Comparison of ENCODE assay signal across 16 cellular contexts in genomic region chr9:85541876-85542275, GRCh38.
DNase-seq lines count a peak whose midpoint lies in the region; ATAC-seq and TF ChIP-seq lines count a peak whose summit lies in the region.
"Had no signal": no experiment of that assay in that cellular context is flagged by ENCODE, and none has a peak within 500 bp of the region (broad histone marks: within the 10 kb centered on the region; RNA-seq: fewer than 3 reads in every experiment).

No MANE protein-coding gene starts in this region.

- H3K4me3 ChIP-seq in dorsolateral prefrontal cortex: no peak overlapping the region
- no peak overlapping the region for H3K4me3 ChIP-seq in trophoblast cell (ENCODE audit: low read depth, low read length)
- H3K4me3 ChIP-seq: BLaER1, Peyer's patch had no signal

- H3K27me3 Mint-ChIP-seq in WTC11 (ENCODE audit: low read depth): no peaks in the 10 kb centered on the region
- no peaks in the 10 kb centered on the region for H3K27me3 Mint-ChIP-seq in activated naive CD4-positive, alpha-beta T cell treated with anti-CD3 and anti-CD28 coated beads for 36 hours (ENCODE audit: low read depth)

- H3K27ac ChIP-seq in dorsolateral prefrontal cortex (peak overlapping the region in 39 of 59 donors; percentile 2 to 82 (median 37)), trophoblast cell (ENCODE audit: low read depth, low read length) (no peak overlapping the region)
- H3K27ac ChIP-seq: BLaER1, Peyer's patch had no signal

- H3K14ac ChIP-seq in trophoblast cell (ENCODE audit: low read length): no peak overlapping the region

- H3K9me3 Mint-ChIP-seq in WTC11: no peaks in the 10 kb centered on the region
- H3K9me3 Mint-ChIP-seq in activated naive CD4-positive, alpha-beta T cell treated with anti-CD3 and anti-CD28 coated beads for 36 hours: no peaks in the 10 kb centered on the region

- H3K4me1 ChIP-seq in trophoblast cell (ENCODE audit: control insufficient read depth in 1 of 2, insufficient read depth in 2 of 2, low read length in 2 of 2): peaks cover 6 to 13% of the 10 kb centered on the region in 2 experiments
- H3K4me1 ChIP-seq: BLaER1, Peyer's patch had no signal

- no peak for TF ChIP-seq CTCF in WTC11 (IDR thresholded peaks at IDR 0.05)
- TF ChIP-seq CTCF in dorsolateral prefrontal cortex (IDR thresholded peaks at IDR 0.05 in 54 of 56, conservative IDR thresholded peaks at IDR 0.05 in 2 of 56; ENCODE audit: low read depth in 1 of 56, partially characterized antibody in 56 of 56): no peak
- TF ChIP-seq CTCF in GM13976 (IDR thresholded peaks at IDR 0.05; ENCODE audit: borderline replicate concordance, control extremely low read depth, extremely low read depth, insufficient read depth, missing control alignments): no peak

- H2BK120ac ChIP-seq in trophoblast cell (ENCODE audit: insufficient read depth, low read length, poor library complexity): no peak overlapping the region

- H3K4me1 Mint-ChIP-seq in WTC11: peaks cover 27% of the 10 kb centered on the region
- H3K4me1 Mint-ChIP-seq in activated naive CD4-positive, alpha-beta T cell treated with anti-CD3 and anti-CD28 coated beads for 36 hours (ENCODE audit: low read depth): peaks cover 6% of the 10 kb centered on the region

- in situ Hi-C loops in GM13976 (cut with MboI; ENCODE audit: low sequenced_read_pairs, unreplicated experiment): no loop called here

- H4K91ac ChIP-seq in trophoblast cell (ENCODE audit: low read depth, low read length): no peak overlapping the region

- H2BK5ac ChIP-seq in trophoblast cell (ENCODE audit: low read depth, low read length, poor library complexity): no peak overlapping the region

- H2AK5ac ChIP-seq in trophoblast cell (ENCODE audit: low read length): no peak overlapping the region

- POLR2A ChIA-PET in WTC11 (lab: Charles Lee): no interaction called here

- no peaks in the 10 kb centered on the region for H3K36me3 ChIP-seq in trophoblast cell (ENCODE audit: control insufficient read depth in 1 of 2, insufficient read depth in 2 of 2, low read length in 2 of 2)
- H3K36me3 ChIP-seq: BLaER1, Peyer's patch had no signal

- CTCF ChIA-PET in WTC11 (lab: Charles Lee): no interaction called here
- CTCF ChIA-PET in activated naive CD4-positive, alpha-beta T cell treated with anti-CD3 and anti-CD28 coated beads for 36 hours (lab: Charles Lee): no interaction called here

- intact Hi-C loops in dorsolateral prefrontal cortex (cut with DNase I): no loop called here
- intact Hi-C loops in activated naive CD4-positive, alpha-beta T cell treated with anti-CD3 and anti-CD28 coated beads for 36 hours (cut with micrococcal nuclease): no loop called here

- H3K79me1 ChIP-seq in trophoblast cell (ENCODE audit: low read length): no peaks in the 10 kb centered on the region

- no peak overlapping the region for H3K4ac ChIP-seq in trophoblast cell (ENCODE audit: low read depth, low read length)

- DNase-seq in WTC11 (ENCODE audit: low spot score) (no peak), dorsolateral prefrontal cortex (no peak), trophoblast cell (peak; percentile 65 to 79), NCI-H82 (lab: John Stamatoyannopoulos, UW) (no peak), GM13976 (ENCODE audit: low spot score) (no peak)
- DNase-seq in activated CD4-positive, alpha-beta T cell treated with anti-CD3 and anti-CD28 coated beads, Interleukin-2, amount 50 U/mL, for 1 hour: no peak
- no peak for DNase-seq in activated naive CD4-positive, alpha-beta T cell treated with anti-CD3 and anti-CD28 coated beads for 36 hours
- DNase-seq: EL, IMR-90, Kasumi-1, NCI-H1417, NCI-H2029 treated with DMSO at 0.1 percent for 48 hours, NCI-H510A treated with DMSO at 0.1 percent for 48 hours, Peyer's patch, SHP77 had no signal

- no peaks in the 10 kb centered on the region for H3K9me3 ChIP-seq in trophoblast cell (ENCODE audit: insufficient read depth, low read depth, low read length)
- H3K9me3 ChIP-seq: BLaER1, Peyer's patch had no signal

- ATAC-seq in WTC11: no peak

- H4K8ac ChIP-seq in trophoblast cell (ENCODE audit: low read depth, low read length): no peak overlapping the region

- H4K12ac ChIP-seq in trophoblast cell (ENCODE audit: low read depth, low read length): no peak overlapping the region

- H3K27ac Mint-ChIP-seq in WTC11: peak overlapping the region; percentile 54; the same call in 1 of the 2 replicates
- no peak overlapping the region for H3K27ac Mint-ChIP-seq in activated naive CD4-positive, alpha-beta T cell treated with anti-CD3 and anti-CD28 coated beads for 36 hours

- no peak overlapping the region for H3K23ac ChIP-seq in trophoblast cell (ENCODE audit: low read length)

- no peak overlapping the region for H2AFZ ChIP-seq in trophoblast cell (ENCODE audit: insufficient read depth, low read length, poor library complexity)

- H3K79me2 ChIP-seq in trophoblast cell (ENCODE audit: control insufficient read depth, insufficient read depth, low read length, poor library complexity): no peaks in the 10 kb centered on the region

- no CpG with 5 or more reads among the region's 4 CpGs for WGBS in trophoblast cell (ENCODE audit: extremely low coverage, insufficient coverage, insufficient read length)

- no peak overlapping the region for H3K18ac ChIP-seq in trophoblast cell (ENCODE audit: low read length)

- H3K36me3 Mint-ChIP-seq in WTC11: no peaks in the 10 kb centered on the region
- no peaks in the 10 kb centered on the region for H3K36me3 Mint-ChIP-seq in activated naive CD4-positive, alpha-beta T cell treated with anti-CD3 and anti-CD28 coated beads for 36 hours (ENCODE audit: low read depth)

- peak overlapping the region; percentile 2 for H3K4me2 ChIP-seq in trophoblast cell (ENCODE audit: low read length)
- H3K4me2 ChIP-seq: BLaER1 had no signal

- no peak overlapping the region for H3K9ac ChIP-seq in trophoblast cell (ENCODE audit: low read length)
- H3K9ac ChIP-seq: BLaER1 had no signal

- H3K27me3 ChIP-seq in dorsolateral prefrontal cortex (no peaks in the 10 kb centered on the region), trophoblast cell (ENCODE audit: insufficient read depth, low read length) (no peaks in the 10 kb centered on the region)
- H3K27me3 ChIP-seq: BLaER1, Peyer's patch had no signal

- H3K4me3 Mint-ChIP-seq in WTC11: no peak overlapping the region
- H3K4me3 Mint-ChIP-seq in activated naive CD4-positive, alpha-beta T cell treated with anti-CD3 and anti-CD28 coated beads for 36 hours: no peak overlapping the region

- no peak overlapping the region for H2BK12ac ChIP-seq in trophoblast cell (ENCODE audit: low read length)

TF ChIP-seq in WTC11, 78 proteins besides CTCF, POLR2A, EP300 and RAD21 (continues in another document):
- TF ChIP-seq ZMAT4 (CRISPR knock-in tag; IDR thresholded peaks at IDR 0.05): no peak
- no peak for TF ChIP-seq RELA (CRISPR knock-in tag; IDR thresholded peaks at IDR 0.05; ENCODE audit: borderline replicate concordance)
- no peak for TF ChIP-seq NR3C1 (CRISPR knock-in tag; conservative IDR thresholded peaks at IDR 0.05; ENCODE audit: low read depth)
- no peak for TF ChIP-seq ESRRA (CRISPR knock-in tag; IDR thresholded peaks at IDR 0.05; ENCODE audit: borderline replicate concordance)
- no peak for TF ChIP-seq IRF2 (CRISPR knock-in tag; IDR thresholded peaks at IDR 0.05; ENCODE audit: borderline replicate concordance, low read depth)
- TF ChIP-seq ARID4B (CRISPR knock-in tag; IDR thresholded peaks at IDR 0.05; ENCODE audit: borderline replicate concordance): no peak
- TF ChIP-seq IRF1 (CRISPR knock-in tag; IDR thresholded peaks at IDR 0.05): no peak
- no peak for TF ChIP-seq ZNF232 (CRISPR knock-in tag; IDR thresholded peaks at IDR 0.05)

Comparison
In these comparisons a context has a peak if more than half of its experiments do, and no peak if none do; other contexts are left out.
1. DNase-seq: peak in trophoblast cell (2 of 2); none in WTC11 (single experiment), dorsolateral prefrontal cortex (0 of 10), activated CD4-positive, alpha-beta T cell treated with anti-CD3 and anti-CD28 coated beads, Interleukin-2, amount 50 U/mL, for 1 hour (single experiment), activated naive CD4-positive, alpha-beta T cell treated with anti-CD3 and anti-CD28 coated beads for 36 hours (single experiment), NCI-H82 (single experiment) and GM13976 (single experiment).